10 cellular contexts compared by ENCODE assay signal in the genomic region with DNA sequence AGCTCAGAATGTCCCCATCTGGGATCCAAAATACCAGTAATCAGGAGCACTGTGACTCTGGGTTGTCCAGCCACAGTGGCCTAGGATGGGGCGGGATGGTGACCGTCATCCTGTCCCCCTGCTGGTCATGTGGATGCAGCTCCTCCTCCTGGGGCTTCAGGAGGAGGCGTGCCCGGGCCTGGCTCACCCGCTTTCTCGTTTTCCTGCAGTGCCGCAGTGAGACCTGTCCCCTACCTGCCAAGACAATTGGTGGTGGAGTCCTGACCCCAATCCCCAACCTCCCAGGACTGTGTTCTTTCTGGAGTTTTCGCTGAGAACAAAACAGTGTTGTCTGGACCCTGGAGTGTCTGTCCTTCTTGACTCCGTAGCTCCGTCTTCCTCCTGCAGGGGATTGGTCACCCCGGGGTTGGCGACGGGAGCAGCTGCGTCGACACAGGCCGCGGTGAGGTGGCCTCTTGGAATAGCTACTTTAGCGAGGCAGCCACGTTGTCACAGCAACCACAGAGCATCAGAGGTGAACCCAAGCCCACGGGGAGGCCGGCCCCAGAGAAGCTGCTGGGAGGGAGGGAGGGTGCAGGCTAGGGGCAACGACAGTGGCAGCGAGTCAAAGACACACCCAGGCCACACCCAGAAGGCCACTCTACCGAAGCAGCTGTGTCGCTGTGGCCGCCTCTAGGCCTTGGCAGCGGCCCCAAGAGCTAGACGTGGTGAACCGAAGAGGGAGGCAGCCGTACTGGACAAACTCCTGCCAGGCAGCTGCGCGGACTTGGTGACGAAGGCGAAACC. TPM values are rescaled to one million over a fixed set of nuclear protein-coding genes. Genes with fewer than 3 reads are reported as not detected.
A peak's percentile ranks its signal among the peaks of the same experiment; 100 is the strongest.
DNase-seq lines count a peak whose midpoint lies in the region; ATAC-seq, FAIRE-seq and TF ChIP-seq lines count a peak whose summit lies in the region.
"Had no signal": no experiment of that assay in that cellular context is flagged by ENCODE, and none has a peak within 500 bp of the region (broad histone marks: within the 10 kb centered on the region; RNA-seq: fewer than 3 reads in every experiment).

No MANE protein-coding gene starts in this region.

- dilution Hi-C loops in endothelial cell of umbilical vein (cut with MboI; ENCODE audit: extremely low pct_ligation_motif_present, low sequenced_read_pairs) = no loop called here

- in situ Hi-C loops in gastrocnemius medialis (cut with MboI; ENCODE audit: low sequenced_read_pairs in 4 of 4) = loop anchor here in 1 of 4 donors (25.0 kb wide), 1 partner anchor 104 kb away; a partner anchor contains a TSS

- CTCF ChIA-PET in endothelial cell of umbilical vein (lab: Charles Lee) = interaction anchor here (0.7 to 7.4 kb wide), 6 partner anchors 13 to 109 kb away, joined by 3 to 144 read pairs (median 3); no protein-coding TSS in a partner anchor

- ATAC-seq in gastrocnemius medialis = peak; percentile 73 to 75
- no peak for ATAC-seq in stimulated activated memory B cell treated with anti-CD40 and anti-IgM and Interleukin-4, amounts not matched to agents 10 μg/mL and 1 μg/mL and 100 μg/mL, for 72 hours
- ATAC-seq: left ventricle myocardium superior had no signal

- H3K9me3 ChIP-seq in endothelial cell of umbilical vein (replicated peaks; ENCODE audit: control insufficient read depth, insufficient read depth, low read length) = no peaks in the 10 kb centered on the region
- H3K9me3 ChIP-seq in gastrocnemius medialis = no peaks in the 10 kb centered on the region

- H3K4me1 ChIP-seq in endothelial cell of umbilical vein (ENCODE audit: control insufficient read depth, extremely low read depth, insufficient read depth, low read length) = no peaks in the 10 kb centered on the region
- H3K4me1 ChIP-seq in gastrocnemius medialis = peaks cover 0 to 8% of the 10 kb centered on the region in 2 donors

- H3K4me1 Mint-ChIP-seq in stimulated activated memory B cell treated with anti-CD40 and anti-IgM and Interleukin-4, amounts not matched to agents 10 μg/mL and 1 μg/mL and 100 μg/mL, for 72 hours = peaks cover 5% of the 10 kb centered on the region

- no peak overlapping the region for H3K9ac ChIP-seq in endothelial cell of umbilical vein (replicated peaks; ENCODE audit: extremely low read depth, insufficient read depth, low read length)

- no peaks in the 10 kb centered on the region for H3K79me2 ChIP-seq in endothelial cell of umbilical vein (ENCODE audit: control insufficient read depth, insufficient read depth, low read length)

- DNase-seq in NCI-H748 treated with DMSO at 0.1 percent for 48 hours (lab: John Stamatoyannopoulos, UW) = peak; percentile 76
- DNase-seq in endothelial cell of umbilical vein (ENCODE audit: low read depth, low spot score) = no peak
- peak in 1 of 2 donors; percentile 84 for DNase-seq in gastrocnemius medialis
- no peak for DNase-seq in RCC 7860 (ENCODE audit: low spot score)
- DNase-seq in activated CD4-positive, alpha-beta T cell treated with anti-CD3 and anti-CD28 coated beads, Interleukin-2, amount 50 U/mL, for 1 hour = no peak
- DNase-seq in NCI-H226 = no peak
- DNase-seq: left ventricle myocardium superior had no signal

- H3K36me3 ChIP-seq in endothelial cell of umbilical vein (ENCODE audit: control insufficient read depth in 2 of 2, extremely low read depth in 1 of 2, insufficient read depth in 2 of 2, low read length in 2 of 2) (no peaks in the 10 kb centered on the region), gastrocnemius medialis (no peaks in the 10 kb centered on the region)

- no peak for FAIRE-seq in endothelial cell of umbilical vein (lab: Jason Lieb, UNC)
- FAIRE-seq in RCC 7860 (lab: Jason Lieb, UNC) = no peak

- H3K27ac Mint-ChIP-seq in stimulated activated memory B cell treated with anti-CD40 and anti-IgM and Interleukin-4, amounts not matched to agents 10 μg/mL and 1 μg/mL and 100 μg/mL, for 72 hours = no peak overlapping the region
- H3K27ac Mint-ChIP-seq: dendritic cell treated with granulocyte-macrophage colony-stimulating factor and Interleukin-4, amounts not matched to agents 40 ng/mL and 50 ng/mL, for 4 days had no signal

- H3K9me3 Mint-ChIP-seq in stimulated activated memory B cell treated with anti-CD40 and anti-IgM and Interleukin-4, amounts not matched to agents 10 μg/mL and 1 μg/mL and 100 μg/mL, for 72 hours = no peaks in the 10 kb centered on the region
- H3K9me3 Mint-ChIP-seq: dendritic cell treated with granulocyte-macrophage colony-stimulating factor and Interleukin-4, amounts not matched to agents 40 ng/mL and 50 ng/mL, for 4 days had no signal

- H3K27ac ChIP-seq in endothelial cell of umbilical vein (ENCODE audit: insufficient read depth, low read depth, low read length) = no peak overlapping the region
- H3K27ac ChIP-seq in gastrocnemius medialis = peak overlapping the region; percentile 65 to 76 (median 71)

- no TSS peak for BruUV-seq in endothelial cell of umbilical vein (replicated peaks; lab: Mats Ljungman, UMichigan)

- peak; percentile 24; the same call in 1 of the 2 replicates for TF ChIP-seq CTCF in GM12874 (IDR thresholded peaks at IDR 0.05; ENCODE audit: insufficient read depth, low read depth, low read length)
- peak; percentile 27 to 29 for TF ChIP-seq CTCF in endothelial cell of umbilical vein (IDR thresholded peaks at IDR 0.05; ENCODE audit: extremely low read depth in 1 of 2, insufficient read depth in 1 of 2, low read depth in 1 of 2, low read length in 2 of 2)
- TF ChIP-seq CTCF in gastrocnemius medialis (IDR thresholded peaks at IDR 0.05 in 4 of 5, conservative IDR thresholded peaks at IDR 0.05 in 1 of 5) = peak in 4 of 5 experiments; percentile 12 to 36 (median 27)

- H2AFZ ChIP-seq in endothelial cell of umbilical vein (ENCODE audit: low read depth, low read length) = no peak overlapping the region

- TF ChIP-seq POLR2A in endothelial cell of umbilical vein (IDR thresholded peaks at IDR 0.05; ENCODE audit: low read depth, low read length) (no peak), gastrocnemius medialis (IDR thresholded peaks at IDR 0.05) (no peak)

- no peaks in the 10 kb centered on the region for H3K9me1 ChIP-seq in endothelial cell of umbilical vein (replicated peaks; ENCODE audit: control insufficient read depth, extremely low read depth, insufficient read depth, low read length)

- no peak overlapping the region for H3K4me2 ChIP-seq in endothelial cell of umbilical vein (ENCODE audit: insufficient read depth, low read length)

- no peaks in the 10 kb centered on the region for H3K36me3 Mint-ChIP-seq in stimulated activated memory B cell treated with anti-CD40 and anti-IgM and Interleukin-4, amounts not matched to agents 10 μg/mL and 1 μg/mL and 100 μg/mL, for 72 hours

- POLR2A ChIA-PET in endothelial cell of umbilical vein (lab: Charles Lee) = no interaction called here

- H3K4me3 ChIP-seq in endothelial cell of umbilical vein (replicated peaks in 1 of 3; ENCODE audit: insufficient read depth in 1 of 3, low read depth in 1 of 3, low read length in 3 of 3) (no peak overlapping the region), gastrocnemius medialis (peak overlapping the region in 1 of 4 donors; percentile 13)

- H3K27me3 Mint-ChIP-seq in stimulated activated memory B cell treated with anti-CD40 and anti-IgM and Interleukin-4, amounts not matched to agents 10 μg/mL and 1 μg/mL and 100 μg/mL, for 72 hours = peaks cover 16% of the 10 kb centered on the region

- H3K4me3 Mint-ChIP-seq in stimulated activated memory B cell treated with anti-CD40 and anti-IgM and Interleukin-4, amounts not matched to agents 10 μg/mL and 1 μg/mL and 100 μg/mL, for 72 hours = no peak overlapping the region
- H3K4me3 Mint-ChIP-seq: dendritic cell treated with granulocyte-macrophage colony-stimulating factor and Interleukin-4, amounts not matched to agents 40 ng/mL and 50 ng/mL, for 4 days had no signal

- intact Hi-C loops in endothelial cell of umbilical vein (cut with micrococcal nuclease) = no loop called here
- intact Hi-C loops in gastrocnemius medialis (cut with DNase I; ENCODE audit: low total_unique reads) = loop anchor here (2.0 to 10.0 kb wide), 2 partner anchors 33 to 89 kb away; a partner anchor contains a TSS

- no peaks in the 10 kb centered on the region for H4K20me1 ChIP-seq in endothelial cell of umbilical vein (replicated peaks; ENCODE audit: control insufficient read depth, extremely low read depth, insufficient read depth, low read length)

- H3K27me3 ChIP-seq in endothelial cell of umbilical vein (ENCODE audit: control insufficient read depth in 2 of 2, insufficient read depth in 2 of 2, low read length in 2 of 2) (no peaks in the 10 kb centered on the region), gastrocnemius medialis (no peaks in the 10 kb centered on the region)

RNA-seq across cellular contexts. Expression of a gene that starts 10.1 kb away (rescaled TPM):
- total RNA-seq in endothelial cell of umbilical vein = 101 and 106 TPM in 2 replicates
- polyA plus RNA-seq in endothelial cell of umbilical vein = 111 and 141 TPM in 2 replicates
- 68.0 and 101 TPM in 2 replicates for polyA plus RNA-seq in endothelial cell of umbilical vein (2011; cell fraction: cytosol; rRNA removed)
- polyA plus RNA-seq in endothelial cell of umbilical vein (2011; cell fraction: nucleus; rRNA removed) = 35.8 and 36.7 TPM in 2 replicates
- 62.1 and 94.2 TPM in 2 replicates for polyA plus RNA-seq in endothelial cell of umbilical vein (2012)
- polyA minus RNA-seq in endothelial cell of umbilical vein = 27.7 and 34.0 TPM in 2 replicates
- polyA minus RNA-seq in endothelial cell of umbilical vein (2011; cell fraction: cytosol; rRNA and poly(A)+ RNA removed) = 45.2 TPM
- polyA minus RNA-seq in endothelial cell of umbilical vein (2011; cell fraction: nucleus; rRNA and poly(A)+ RNA removed) = 8.0 and 18.2 TPM in 2 replicates
- total RNA-seq in gastrocnemius medialis = 10 to 100 TPM; 29.2 to 67.4 (median 45.4) TPM

RNA-seq across cellular contexts. Expression of a gene that starts 10.5 kb away (rescaled TPM):
- total RNA-seq in endothelial cell of umbilical vein (0.44 and 0.62 TPM in 2 replicates), gastrocnemius medialis (10 to 100 TPM in 1 of 4 donors, 1 to 10 TPM in 2, not detected in 1; 1.2 to 11.0 (median 1.9) TPM)
- 0.65 and 0.76 TPM in 2 replicates for polyA plus RNA-seq in endothelial cell of umbilical vein
- 0.23 and 0.45 TPM in 2 replicates for polyA plus RNA-seq in endothelial cell of umbilical vein (2011; cell fraction: cytosol; rRNA removed)
- polyA plus RNA-seq in endothelial cell of umbilical vein (2011; cell fraction: nucleus; rRNA removed) = 0.11 and 0.16 TPM in 2 replicates
- 0.43 and 0.86 TPM in 2 replicates for polyA plus RNA-seq in endothelial cell of umbilical vein (2012)
- polyA minus RNA-seq in endothelial cell of umbilical vein = not detected in 2 replicates
- polyA minus RNA-seq in endothelial cell of umbilical vein (2011; cell fraction: cytosol; rRNA and poly(A)+ RNA removed) = 7.6 TPM
- polyA minus RNA-seq in endothelial cell of umbilical vein (2011; cell fraction: nucleus; rRNA and poly(A)+ RNA removed) = 0.48 TPM in 1 of 2 replicates, not detected in the other

RNA-seq across cellular contexts. Expression of a gene that starts 33.5 kb away (rescaled TPM):
- total RNA-seq in endothelial cell of umbilical vein (not detected in 2 replicates), gastrocnemius medialis (100 to 1,000 TPM; 358 to 988 (median 442) TPM)
- polyA plus RNA-seq in endothelial cell of umbilical vein = 0.03 TPM in 1 of 2 replicates, not detected in the other
- not detected in 2 replicates for polyA plus RNA-seq in endothelial cell of umbilical vein (2011; cell fraction: cytosol; rRNA removed)
- polyA plus RNA-seq in endothelial cell of umbilical vein (2011; cell fraction: nucleus; rRNA removed) = not detected in 2 replicates
- polyA plus RNA-seq in endothelial cell of umbilical vein (2012) = not detected in 2 replicates
- not detected in 2 replicates for polyA minus RNA-seq in endothelial cell of umbilical vein
- polyA minus RNA-seq in endothelial cell of umbilical vein (2011; cell fraction: cytosol; rRNA and poly(A)+ RNA removed) = not detected
- not detected in 2 replicates for polyA minus RNA-seq in endothelial cell of umbilical vein (2011; cell fraction: nucleus; rRNA and poly(A)+ RNA removed)

RNA-seq across cellular contexts. Expression of a gene that starts 44.8 kb away (rescaled TPM):
- total RNA-seq in endothelial cell of umbilical vein = 33.8 and 37.4 TPM in 2 replicates
- polyA plus RNA-seq in endothelial cell of umbilical vein = 62.8 and 103 TPM in 2 replicates
- polyA plus RNA-seq in endothelial cell of umbilical vein (2011; cell fraction: cytosol; rRNA removed) = 21.3 and 39.0 TPM in 2 replicates
- 13.0 and 13.9 TPM in 2 replicates for polyA plus RNA-seq in endothelial cell of umbilical vein (2011; cell fraction: nucleus; rRNA removed)
- polyA plus RNA-seq in endothelial cell of umbilical vein (2012) = 20.5 and 47.5 TPM in 2 replicates
- 4.4 and 9.4 TPM in 2 replicates for polyA minus RNA-seq in endothelial cell of umbilical vein
- 16.5 TPM for polyA minus RNA-seq in endothelial cell of umbilical vein (2011; cell fraction: cytosol; rRNA and poly(A)+ RNA removed)
- 3.7 and 4.0 TPM in 2 replicates for polyA minus RNA-seq in endothelial cell of umbilical vein (2011; cell fraction: nucleus; rRNA and poly(A)+ RNA removed)
- 10 to 100 TPM; 22.1 to 36.9 (median 27.8) TPM for total RNA-seq in gastrocnemius medialis

RNA-seq across cellular contexts. Expression of a gene that starts 47.4 kb away (rescaled TPM):
- total RNA-seq in endothelial cell of umbilical vein = not detected in 2 replicates
- not detected in 2 replicates for polyA plus RNA-seq in endothelial cell of umbilical vein
- 0.01 TPM in 1 of 2 replicates, not detected in the other for polyA plus RNA-seq in endothelial cell of umbilical vein (2011; cell fraction: cytosol; rRNA removed)
- not detected in 2 replicates for polyA plus RNA-seq in endothelial cell of umbilical vein (2011; cell fraction: nucleus; rRNA removed)
- polyA plus RNA-seq in endothelial cell of umbilical vein (2012) = not detected in 2 replicates
- polyA minus RNA-seq in endothelial cell of umbilical vein = not detected in 2 replicates
- polyA minus RNA-seq in endothelial cell of umbilical vein (2011; cell fraction: cytosol; rRNA and poly(A)+ RNA removed) = not detected
- polyA minus RNA-seq in endothelial cell of umbilical vein (2011; cell fraction: nucleus; rRNA and poly(A)+ RNA removed) = not detected in 2 replicates
- under 1 TPM in 1 of 4 donors, not detected in 3; 0.15 TPM for total RNA-seq in gastrocnemius medialis
- total RNA-seq: left ventricle myocardium superior had no signal

Comparison
In these comparisons a context has a peak if more than half of its experiments do, and no peak if none do; other contexts are left out.
1. RNA of a gene that starts 33.5 kb away (total RNA-seq): 358 to 988 TPM in gastrocnemius medialis; not detected in endothelial cell of umbilical vein; every median in the first group is over 100 times any median in the second.
2. Peak in every context shown above with its lines, with median percentiles within 50 percentile points of each other: CTCF ChIP-seq.